Comparison of ENCODE assay signal across 1 cellular context in the genomic region with DNA sequence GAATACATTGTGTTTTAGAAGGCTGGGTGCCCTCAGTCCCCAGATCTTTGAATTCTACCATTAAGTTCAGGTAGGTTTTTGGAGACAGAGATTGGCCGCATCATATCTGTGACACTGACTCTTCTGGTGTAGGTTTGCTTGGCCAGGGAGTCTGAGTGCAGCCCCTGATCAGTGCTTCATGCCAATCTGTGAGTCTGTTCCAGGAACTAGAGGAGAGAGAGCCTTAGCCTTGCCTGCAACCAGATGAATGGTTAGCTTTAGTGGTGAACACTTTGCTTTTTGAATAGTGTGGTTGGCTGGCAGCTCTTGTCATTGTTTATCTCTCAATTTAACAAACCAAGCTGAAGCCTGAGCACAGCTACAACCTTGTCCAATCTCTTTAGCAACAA.
TF ChIP-seq lines count a peak whose summit lies in the region.

No MANE protein-coding gene starts in this region.

TF ChIP-seq in H1, 55 proteins besides CTCF, POLR2A, EP300 and RAD21:
- no peak for TF ChIP-seq PHF8 (conservative IDR thresholded peaks at IDR 0.05; ENCODE audit: low read depth, low read length)
- TF ChIP-seq RFX5 (IDR thresholded peaks at IDR 0.05; ENCODE audit: borderline replicate concordance, low read depth, low read length) = no peak
- TF ChIP-seq, protein P1, sequence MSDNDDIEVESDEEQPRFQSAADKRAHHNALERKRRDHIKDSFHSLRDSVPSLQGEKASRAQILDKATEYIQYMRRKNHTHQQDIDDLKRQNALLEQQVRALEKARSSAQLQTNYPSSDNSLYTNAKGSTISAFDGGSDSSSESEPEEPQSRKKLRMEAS (IDR thresholded peaks at IDR 0.05) = no peak
- no peak for TF ChIP-seq SIN3A (conservative IDR thresholded peaks at IDR 0.05 in 1 of 2, IDR thresholded peaks at IDR 0.05 in 1 of 2; ENCODE audit: low read depth in 1 of 2, low read length in 2 of 2)
- no peak for TF ChIP-seq YY1 (IDR thresholded peaks at IDR 0.05; ENCODE audit: low read depth, low read length)
- no peak for TF ChIP-seq SIX5 (IDR thresholded peaks at IDR 0.05; ENCODE audit: low read depth, low read length)
- TF ChIP-seq POLR2AphosphoS5 (IDR thresholded peaks at IDR 0.05; ENCODE audit: low read depth, low read length) = no peak
- TF ChIP-seq USF2 (IDR thresholded peaks at IDR 0.05; ENCODE audit: low read length) = no peak
- no peak for TF ChIP-seq CREB1 (IDR thresholded peaks at IDR 0.05)
- no peak for TF ChIP-seq CBX5 (IDR thresholded peaks at IDR 0.05; ENCODE audit: low read depth, low read length)
- TF ChIP-seq NRF1 (IDR thresholded peaks at IDR 0.05; ENCODE audit: low read depth, low read length) = no peak
- TF ChIP-seq CBX8 (IDR thresholded peaks at IDR 0.05; ENCODE audit: borderline replicate concordance, low read depth, low read length) = no peak
- TF ChIP-seq ATF3 (IDR thresholded peaks at IDR 0.05; ENCODE audit: insufficient read depth, low read depth, low read length) = no peak
